ENCODE assay signal across 24 cellular contexts in genomic region chr12:15632708-15633107, GRCh38.
DNase-seq lines count a peak whose midpoint lies in the region; ATAC-seq, FAIRE-seq and TF ChIP-seq lines count a peak whose summit lies in the region.
"Had no signal": no experiment of that assay in that cellular context is flagged by ENCODE, and none has a peak within 500 bp of the region (broad histone marks: within the 10 kb centered on the region; RNA-seq: fewer than 3 reads in every experiment).

No MANE protein-coding gene starts in this region.

- peaks cover 86% of the 10 kb centered on the region for H3K4me1 Mint-ChIP-seq in osteocyte (ENCODE audit: unreplicated experiment)
- H3K4me1 Mint-ChIP-seq: activated T-helper 17 cell treated with anti-CD3 and anti-CD28 coated beads, Interleukin-2, amount 50 U/mL, for 72 hours; stimulated activated naive CD8-positive, alpha-beta T cell treated with anti-CD3 and anti-CD28 coated beads, Interleukin-15, amount 100 ng/mL, for 72 hours had no signal

- peak overlapping the region; percentile 73; the same call in 1 of the 2 replicates for H2BK20ac ChIP-seq in IMR-90 (ENCODE audit: low read depth, low read length)

- H4K5ac ChIP-seq in IMR-90 (ENCODE audit: low read depth, low read length), result no peak overlapping the region

- H3K27me3 Mint-ChIP-seq in osteocyte (ENCODE audit: unreplicated experiment), result no peaks in the 10 kb centered on the region
- H3K27me3 Mint-ChIP-seq: stimulated activated naive CD8-positive, alpha-beta T cell treated with anti-CD3 and anti-CD28 coated beads, Interleukin-15, amount 100 ng/mL, for 72 hours; type B pancreatic cell had no signal

- TF ChIP-seq RAD21 in A549 (conservative IDR thresholded peaks at IDR 0.05 in 1 of 2, IDR thresholded peaks at IDR 0.05 in 1 of 2) (no peak), IMR-90 (IDR thresholded peaks at IDR 0.05; ENCODE audit: low read length) (no peak)

- 94% methylated on average over 4 of the region's 4 CpGs for WGBS in A549 (ENCODE audit: missing lambda C conversion rate)
- no CpG with 5 or more reads among the region's 4 CpGs for WGBS in IMR-90 (ENCODE audit: extremely low coverage in 2 of 2, insufficient read length in 1 of 2), 2 experiments

- H2BK120ac ChIP-seq in IMR-90 (ENCODE audit: low read depth, low read length), result peak overlapping the region; percentile 56

- CTCF ChIA-PET in A549 (lab: Yijun Ruan, JAX) (no interaction called here), IMR-90 (lab: Yijun Ruan, JAX) (no interaction called here)

- dilution Hi-C loops in IMR-90 (cut with HindIII; ENCODE audit: low sequenced_read_pairs, unreplicated experiment), result no loop called here

- H3K9me3 ChIP-seq in A549, result no peaks in the 10 kb centered on the region
- no peaks in the 10 kb centered on the region for H3K9me3 ChIP-seq in IMR-90 (ENCODE audit: control insufficient read depth, insufficient read depth, low read length)
- H3K9me3 ChIP-seq: psoas muscle, SJSA1, spleen had no signal

- H3K4me1 ChIP-seq in A549 (peaks cover 78% of the 10 kb centered on the region), IMR-90 (ENCODE audit: control insufficient read depth, insufficient read depth, low read length) (peaks cover 28% of the 10 kb centered on the region)

- TF ChIP-seq POLR2A in A549 (IDR thresholded peaks at IDR 0.05; ENCODE audit: low read length), result no peak
- TF ChIP-seq POLR2A in IMR-90 (IDR thresholded peaks at IDR 0.05; ENCODE audit: low read depth, low read length), result no peak

- H2BK5ac ChIP-seq in IMR-90 (ENCODE audit: low read depth, low read length, poor library complexity, severe bottlenecking), result peak overlapping the region; percentile 58

- no TSS peak for BruUV-seq in IMR-90 (replicated peaks; lab: Mats Ljungman, UMichigan)

- H3K4ac ChIP-seq in IMR-90 (ENCODE audit: low read depth, low read length), result peak overlapping the region; percentile 69; the same call in 1 of the 2 replicates

- no peak for TF ChIP-seq EP300 in A549 (IDR thresholded peaks at IDR 0.05)

- 0 out of 2 replicates have a peak overlapping the region, but pooled peaks have one; percentile 57 for H3K18ac ChIP-seq in IMR-90 (ENCODE audit: low read depth, low read length)

- in situ Hi-C loops in IMR-90 (cut with MboI; ENCODE audit: low sequenced_read_pairs), result no loop called here

- H3K27me3 ChIP-seq in IMR-90 (ENCODE audit: control insufficient read depth, insufficient read depth, low read length), result no peaks in the 10 kb centered on the region
- H3K27me3 ChIP-seq: SJSA1, spleen had no signal

- H3K9me3 Mint-ChIP-seq in osteocyte (ENCODE audit: unreplicated experiment), result peaks cover 6% of the 10 kb centered on the region
- H3K9me3 Mint-ChIP-seq: activated naive CD8-positive, alpha-beta T cell treated with anti-CD3 and anti-CD28 coated beads for 36 hours; activated T-helper 17 cell treated with anti-CD3 and anti-CD28 coated beads, Interleukin-2, amount 50 U/mL, for 72 hours; nephron progenitor cell; stimulated activated naive CD8-positive, alpha-beta T cell treated with anti-CD3 and anti-CD28 coated beads, Interleukin-15, amount 100 ng/mL, for 72 hours; T-helper 1 cell treated with Interleukin-12 subunit alpha and Interleukin-12 subunit beta and Interleukin-4 antibody, amounts not matched to agents 30 μg/mL and 1 μg/mL, for 36 hours; type B pancreatic cell had no signal

- peaks cover 6 to 30% of the 10 kb centered on the region in 2 experiments; a peak in 3 of 4 replicates for H3K79me1 ChIP-seq in IMR-90 (ENCODE audit: low read depth in 1 of 2, low read length in 2 of 2)

- H3K9me1 ChIP-seq in IMR-90 (ENCODE audit: insufficient read depth, low read length), result peaks cover 17% of the 10 kb centered on the region

- no peak overlapping the region for H3K56ac ChIP-seq in IMR-90 (ENCODE audit: extremely low read depth, insufficient read depth, low read length)

- H4K20me1 ChIP-seq in IMR-90 (ENCODE audit: insufficient read depth, low read length), result no peaks in the 10 kb centered on the region

- peak overlapping the region; percentile 92 for H2AK5ac ChIP-seq in IMR-90 (ENCODE audit: low read depth, low read length)

- POLR2A ChIA-PET in A549 (lab: Yijun Ruan, JAX), result no interaction called here
- POLR2A ChIA-PET in IMR-90 (lab: Charles Lee; ENCODE audit: unreplicated experiment), result no interaction called here

- intact Hi-C loops in IMR-90 (cut with micrococcal nuclease), result no loop called here

- peak overlapping the region; percentile 92 for H3K27ac Mint-ChIP-seq in osteocyte (ENCODE audit: unreplicated experiment)
- H3K27ac Mint-ChIP-seq: activated naive CD8-positive, alpha-beta T cell treated with anti-CD3 and anti-CD28 coated beads for 36 hours; activated T-helper 17 cell treated with anti-CD3 and anti-CD28 coated beads, Interleukin-2, amount 50 U/mL, for 72 hours; nephron progenitor cell; stimulated activated naive CD8-positive, alpha-beta T cell treated with anti-CD3 and anti-CD28 coated beads, Interleukin-15, amount 100 ng/mL, for 72 hours; T-helper 1 cell treated with Interleukin-12 subunit alpha and Interleukin-12 subunit beta and Interleukin-4 antibody, amounts not matched to agents 30 μg/mL and 1 μg/mL, for 36 hours; type B pancreatic cell had no signal

- H3K27ac ChIP-seq in A549 (peak overlapping the region; percentile 29 to 40; a peak in 2 of 6 replicates), IMR-90 (ENCODE audit: insufficient read depth, low read length) (no peak overlapping the region)
- H3K27ac ChIP-seq: psoas muscle, SJSA1, spleen, VCaP had no signal

- H3K4me2 ChIP-seq in A549 (no peak overlapping the region), IMR-90 (ENCODE audit: low read depth, low read length) (no peak overlapping the region)

- H4K8ac ChIP-seq in IMR-90 (ENCODE audit: low read depth in 2 of 2, low read length in 2 of 2), result peak overlapping the region in 1 of 2 experiments; percentile 52; a peak in 2 of 4 replicates

- peak overlapping the region; percentile 49 for H4K91ac ChIP-seq in IMR-90 (ENCODE audit: insufficient read depth, low read depth, low read length)

- ATAC-seq in A549 (no peak), IMR-90 (ENCODE audit: low read depth) (no peak), GM21390 (IDR thresholded peaks at IDR 0.05; ENCODE audit: unreplicated experiment) (no peak)
- ATAC-seq in stimulated activated naive CD8-positive, alpha-beta T cell treated with anti-CD3 and anti-CD28 coated beads, Interleukin-15, Interleukin-2, amounts not matched to agents 100 U/mL and 50 U/mL, for 24 hours, result no peak
- ATAC-seq: psoas muscle; stimulated activated naive CD8-positive, alpha-beta T cell treated with anti-CD3 and anti-CD28 coated beads, Interleukin-15, amount 100 ng/mL, for 72 hours had no signal

- H2AFZ ChIP-seq in IMR-90 (replicated peaks; ENCODE audit: low read length, poor library complexity), result no peak overlapping the region

- no peak for TF ChIP-seq CTCF in A549 (IDR thresholded peaks at IDR 0.05)
- no peak for TF ChIP-seq CTCF in IMR-90 (conservative IDR thresholded peaks at IDR 0.05; ENCODE audit: low read depth, low read length)
- TF ChIP-seq CTCF in choroid plexus epithelial cell (conservative IDR thresholded peaks at IDR 0.05; ENCODE audit: low read depth, low read length), result no peak
- no peak for TF ChIP-seq CTCF in osteocyte (IDR thresholded peaks at IDR 0.05)

- H3K23ac ChIP-seq in IMR-90 (ENCODE audit: low read depth, low read length), result no peak overlapping the region; the same call in 1 of the 2 replicates

- no peak for FAIRE-seq in A549 (lab: Jason Lieb, UNC)
- FAIRE-seq: endometrium had no signal

- DNase-seq in A549 (ENCODE audit: low read depth in 1 of 2, low spot score in 1 of 2), result no peak
- no peak for DNase-seq in IMR-90
- peak; percentile 49 for DNase-seq in choroid plexus epithelial cell (ENCODE audit: low read depth)
- DNase-seq in osteocyte (ENCODE audit: extremely low spot score, unreplicated experiment), result no peak
- DNase-seq in GM03348 (ENCODE audit: low spot score), result no peak
- no peak for DNase-seq in stimulated activated naive CD8-positive, alpha-beta T cell treated with anti-CD3 and anti-CD28 coated beads, Interleukin-15, Interleukin-2, amounts not matched to agents 100 U/mL and 50 U/mL, for 24 hours
- no peak for DNase-seq in stimulated activated naive CD4-positive, alpha-beta T cell (lab: John Stamatoyannopoulos, UW)
- DNase-seq: activated CD8-positive, alpha-beta memory T cell treated with anti-CD3 and anti-CD28 coated beads, Interleukin-2, amount 50 U/mL, for 4 hours; activated naive CD8-positive, alpha-beta T cell treated with anti-CD3 and anti-CD28 coated beads for 36 hours; DND-41; midbrain; NCI-H524; nephron progenitor cell; psoas muscle; spleen; stimulated activated CD4-positive, alpha-beta T cell treated with anti-CD3 and anti-CD28 coated beads, Interleukin-4, amount 100 ng/mL, for 1 hour; stimulated activated naive CD8-positive, alpha-beta T cell treated with anti-CD3 and anti-CD28 coated beads, Interleukin-15, amount 100 ng/mL, for 72 hours had no signal

- peaks cover 4% of the 10 kb centered on the region for H3K36me3 ChIP-seq in IMR-90 (ENCODE audit: control insufficient read depth, insufficient read depth, low read length)
- H3K36me3 ChIP-seq: spleen had no signal

- H3K14ac ChIP-seq in IMR-90 (replicated peaks; ENCODE audit: low read depth, low read length), result peak overlapping the region; percentile 83

- peak overlapping the region; percentile 85; the same call in 1 of the 3 replicates for H2BK15ac ChIP-seq in IMR-90 (ENCODE audit: low read depth, low read length)

- no peak overlapping the region for H2AK9ac ChIP-seq in IMR-90 (replicated peaks; ENCODE audit: low read depth, low read length, poor library complexity)

- H3K4me3 ChIP-seq in A549 (no peak overlapping the region), IMR-90 (ENCODE audit: insufficient read depth, low read depth, low read length) (no peak overlapping the region), choroid plexus epithelial cell (ENCODE audit: low read depth, low read length) (no peak overlapping the region)
- H3K4me3 ChIP-seq: psoas muscle, SJSA1, spleen had no signal

- peaks cover 40% of the 10 kb centered on the region for H3K36me3 Mint-ChIP-seq in osteocyte (ENCODE audit: unreplicated experiment)
- H3K36me3 Mint-ChIP-seq: activated naive CD8-positive, alpha-beta T cell treated with anti-CD3 and anti-CD28 coated beads for 36 hours had no signal

- peak overlapping the region; percentile 3 for H3K4me3 Mint-ChIP-seq in osteocyte (ENCODE audit: unreplicated experiment)
- H3K4me3 Mint-ChIP-seq: activated naive CD8-positive, alpha-beta T cell treated with anti-CD3 and anti-CD28 coated beads for 36 hours; activated T-helper 17 cell treated with anti-CD3 and anti-CD28 coated beads, Interleukin-2, amount 50 U/mL, for 72 hours; nephron progenitor cell; stimulated activated naive CD8-positive, alpha-beta T cell treated with anti-CD3 and anti-CD28 coated beads, Interleukin-15, amount 100 ng/mL, for 72 hours; T-helper 1 cell treated with Interleukin-12 subunit alpha and Interleukin-12 subunit beta and Interleukin-4 antibody, amounts not matched to agents 30 μg/mL and 1 μg/mL, for 36 hours; type B pancreatic cell had no signal

- no peak overlapping the region for H3K9ac ChIP-seq in IMR-90 (ENCODE audit: low read depth, low read length)

TF ChIP-seq in IMR-90, 13 proteins besides CTCF, POLR2A, EP300 and RAD21 (continues in another document):
- TF ChIP-seq CHD1 (IDR thresholded peaks at IDR 0.05; ENCODE audit: low read depth, low read length) (no peak), RCOR1 (IDR thresholded peaks at IDR 0.05; ENCODE audit: insufficient replicate concordance, low read length) (no peak), MXI1 (IDR thresholded peaks at IDR 0.05; ENCODE audit: borderline replicate concordance, low read depth, low read length) (no peak)
